In genomic region chr18:9102391-9103216, GRCh38 we compare ENCODE assay signal across 8 cellular contexts. TPM values are rescaled to one million over a fixed set of nuclear protein-coding genes. Genes with fewer than 3 reads are reported as not detected.
A peak's percentile ranks its signal among the peaks of the same experiment; 100 is the strongest.
DNase-seq lines count a peak whose midpoint lies in the region; TF ChIP-seq lines count a peak whose summit lies in the region.

TSS of gene NDUFV2 (plus strand) at chr18:9102699. CDS start at chr18:9102744, 45 bp downstream.

- H2AFZ ChIP-seq in neuron (ENCODE audit: low read depth, low read length), result peak within 1 kb of the TSS; percentile 92

- DNase-seq in GM04504 (ENCODE audit: low read depth), result peak; percentile 88
- peak; percentile 88 for DNase-seq in HFFc6
- peak; percentile 96 for DNase-seq in NAMALWA (ENCODE audit: low spot score)
- DNase-seq in SK-MEL-5 (ENCODE audit: low read depth, low spot score), result peak; percentile 93
- DNase-seq in activated naive CD4-positive, alpha-beta T cell treated with Interleukin-2 at 50 U/mL for 16 hours, result peak; percentile 98
- DNase-seq in foreskin melanocyte, result peak; percentile 94
- DNase-seq in stromal cell of bone marrow (ENCODE audit: low read depth), result peak; percentile 93

- H3K36me3 Mint-ChIP-seq in HFFc6 (ENCODE audit: low read depth), result peaks cover 30% of the 10 kb centered on the region

- no peaks in the 10 kb centered on the region for H3K27me3 ChIP-seq in neuron (ENCODE audit: insufficient read depth, low read length)

- no peaks in the 10 kb centered on the region for H3K9me3 Mint-ChIP-seq in HFFc6

- H3K27me3 Mint-ChIP-seq in HFFc6 (ENCODE audit: insufficient read depth), result peaks cover 2% of the 10 kb centered on the region; the same call in 1 of the 2 replicates

- peak within 1 kb of the TSS; percentile 94 for H3K27ac Mint-ChIP-seq in HFFc6

- H3K4me1 Mint-ChIP-seq in HFFc6 (ENCODE audit: low read depth), result peaks cover 63% of the 10 kb centered on the region

- peak within 1 kb of the TSS; percentile 88 for H3K4me3 Mint-ChIP-seq in HFFc6

- no peaks in the 10 kb centered on the region for H3K9me3 ChIP-seq in neuron (ENCODE audit: low read length)

- in situ Hi-C loops in SK-MEL-5 (cut with HindIII; ENCODE audit: low pct_unique_long_range_greater_than_20kb, low sequenced_read_pairs), result no loop called here

- peaks cover 39% of the 10 kb centered on the region for H3K4me1 ChIP-seq in neuron (ENCODE audit: insufficient read depth, low read length)

- no peak for TF ChIP-seq CTCF in HFFc6 (IDR thresholded peaks at IDR 0.05)

- peak within 1 kb of the TSS; percentile 78 for H3K4me3 ChIP-seq in neuron (ENCODE audit: low read length)

- H3K36me3 ChIP-seq in neuron (ENCODE audit: insufficient read depth, low read length), result peaks cover 12% of the 10 kb centered on the region

RNA-seq across cellular contexts. Expression of gene NDUFV2, which starts in this region (rescaled TPM):
- 100 to 1,000 TPM; 157 to 198 (median 184) TPM for total RNA-seq in HFFc6 (2021; fragmentation: NEBNext Ultra II Directional; extraction: Animal tissue kit (Norgen Biotek cat#: 25700))
- total RNA-seq in SK-MEL-5 (2014; rRNA removed; shearing (Covaris generic)), result 221 and 273 TPM in 2 replicates
- 138 and 140 TPM in 2 replicates for polyA plus RNA-seq in SK-MEL-5 (2015; cell fraction: cytosol; rRNA removed)
- 58.9 and 70.7 TPM in 2 replicates for polyA plus RNA-seq in SK-MEL-5 (2015; cell fraction: nucleus; rRNA removed)

Comparison
In these comparisons a context has a peak if more than half of its experiments do, and no peak if none do; other contexts are left out.
1. Peak in every context shown above with its lines: DNase-seq and H3K4me3 ChIP-seq.